In the genomic region with DNA sequence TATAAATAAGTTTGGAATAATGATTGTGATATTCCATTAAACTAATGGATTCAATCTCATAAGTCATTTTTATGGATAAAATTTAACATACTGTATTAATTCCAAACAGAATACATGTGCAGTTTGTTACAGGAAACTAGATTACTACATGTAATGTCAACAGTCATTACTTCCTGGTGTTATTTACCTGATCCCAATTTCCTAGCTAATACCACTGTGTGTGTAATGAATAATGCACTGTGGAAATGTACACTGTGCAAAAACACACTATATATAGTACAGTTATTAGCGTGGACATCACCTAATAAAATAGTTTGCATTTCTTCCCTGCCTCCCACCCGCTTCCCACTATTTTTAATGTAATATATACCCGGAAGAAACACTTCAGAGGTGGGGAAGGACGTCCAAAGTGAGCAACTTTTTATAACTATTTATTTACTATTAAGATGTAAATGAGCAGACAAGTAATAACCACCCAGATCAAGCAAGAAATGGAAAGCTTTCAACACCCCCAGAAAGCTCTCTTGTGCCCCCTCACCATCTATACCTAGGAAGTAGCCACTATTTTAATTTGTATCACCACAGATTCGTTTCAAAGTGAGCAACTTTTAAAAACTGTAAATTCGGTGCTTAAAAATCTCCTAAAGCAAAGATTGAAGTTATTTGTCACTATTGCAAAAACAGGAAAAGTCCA, we compare ENCODE assay signal across 27 cellular contexts.
DNase-seq lines count a peak whose midpoint lies in the region; ATAC-seq, FAIRE-seq and TF ChIP-seq lines count a peak whose summit lies in the region.
"Had no signal": no experiment of that assay in that cellular context is flagged by ENCODE, and none has a peak within 500 bp of the region (broad histone marks: within the 10 kb centered on the region; RNA-seq: fewer than 3 reads in every experiment).

No MANE protein-coding gene starts in this region.

- FAIRE-seq in GM19239 (lab: Jason Lieb, UNC) (peak; percentile 31), urothelium cell line (lab: Jason Lieb, UNC) (no peak)
- FAIRE-seq: HTR-8/SVneo, TTC549 had no signal

- peaks cover 21% of the 10 kb centered on the region for H3K9me3 Mint-ChIP-seq in T-helper 2 cell treated with Interferon-gamma antibody and Interleukin-4, amounts not matched to agents 5 μg/mL and 100 μg/mL, for 36 hours

- DNase-seq in T-helper 2 cell treated with Interferon-gamma antibody and Interleukin-4, amounts not matched to agents 5 μg/mL and 100 μg/mL, for 36 hours (ENCODE audit: low spot score), result no peak
- DNase-seq in T-helper 2 cell (no peak), GM19239 (ENCODE audit: insufficient read length, low spot score) (no peak), foreskin fibroblast (no peak), tibial artery (no peak), urothelium cell line (ENCODE audit: low spot score) (no peak)
- DNase-seq: activated CD4-positive, alpha-beta T cell treated with anti-CD3 and anti-CD28 coated beads, Interleukin-2, amount 10 ng/mL, durations not matched to agents 24 days and 14 days; activated CD8-positive, alpha-beta memory T cell treated with anti-CD3 and anti-CD28 coated beads, Interleukin-2, amount 50 U/mL, for 48 hours; activated gamma-delta T cell; C1 segment of cervical spinal cord; H7; Kasumi-1; kidney glomerular epithelial cell; mammary epithelial cell; NCI-H1048; NCI-H2029; NCI-H226; occipital lobe; stimulated activated CD4-positive, alpha-beta T cell treated with anti-CD3 and anti-CD28 coated beads, Interleukin-12 subunit alpha, Interleukin-12 subunit beta, amount 100 ng/mL, for 4 hours; substantia nigra had no signal

- H3K36me3 Mint-ChIP-seq in T-helper 2 cell treated with Interferon-gamma antibody and Interleukin-4, amounts not matched to agents 5 μg/mL and 100 μg/mL, for 36 hours (ENCODE audit: low read depth), result no peaks in the 10 kb centered on the region

- H3K4me3 Mint-ChIP-seq in T-helper 2 cell treated with Interferon-gamma antibody and Interleukin-4, amounts not matched to agents 5 μg/mL and 100 μg/mL, for 36 hours, result peak overlapping the region; percentile 34
- H3K4me3 Mint-ChIP-seq: activated CD4-positive, alpha-beta T cell treated with anti-CD3 and anti-CD28 coated beads, Interleukin-2, amount 10 ng/mL, durations not matched to agents 24 days and 14 days; central memory CD8-positive, alpha-beta T cell had no signal

- no peaks in the 10 kb centered on the region for H3K27me3 ChIP-seq in tibial artery
- H3K27me3 ChIP-seq: gastroesophageal sphincter had no signal

- intact Hi-C loops in tibial artery (cut with DNase I; ENCODE audit: low total_unique reads), result no loop called here

- H3K9me3 ChIP-seq in tibial artery, result no peaks in the 10 kb centered on the region
- H3K9me3 ChIP-seq: gastroesophageal sphincter had no signal

- TF ChIP-seq CTCF in VCaP (conservative IDR thresholded peaks at IDR 0.05), result no peak
- no peak for TF ChIP-seq CTCF in foreskin fibroblast (IDR thresholded peaks at IDR 0.05; ENCODE audit: low read depth, low read length)
- TF ChIP-seq CTCF in tibial artery (IDR thresholded peaks at IDR 0.05), result no peak

- no peaks in the 10 kb centered on the region for H3K4me1 ChIP-seq in tibial artery
- H3K4me1 ChIP-seq: gastroesophageal sphincter had no signal

- H3K27me3 Mint-ChIP-seq in T-helper 2 cell treated with Interferon-gamma antibody and Interleukin-4, amounts not matched to agents 5 μg/mL and 100 μg/mL, for 36 hours (ENCODE audit: low read depth), result no peaks in the 10 kb centered on the region
- H3K27me3 Mint-ChIP-seq: activated CD4-positive, alpha-beta T cell treated with anti-CD3 and anti-CD28 coated beads, Interleukin-2, amount 10 ng/mL, durations not matched to agents 24 days and 14 days; central memory CD8-positive, alpha-beta T cell had no signal

- H3K4me1 Mint-ChIP-seq in T-helper 2 cell treated with Interferon-gamma antibody and Interleukin-4, amounts not matched to agents 5 μg/mL and 100 μg/mL, for 36 hours (ENCODE audit: low read depth), result no peaks in the 10 kb centered on the region
- H3K4me1 Mint-ChIP-seq: activated CD4-positive, alpha-beta T cell treated with anti-CD3 and anti-CD28 coated beads, Interleukin-2, amount 10 ng/mL, durations not matched to agents 24 days and 14 days; central memory CD8-positive, alpha-beta T cell had no signal

- peak overlapping the region; percentile 59 for H3K27ac ChIP-seq in VCaP
- no peak overlapping the region for H3K27ac ChIP-seq in tibial artery
- H3K27ac ChIP-seq: gastroesophageal sphincter had no signal

- H3K36me3 ChIP-seq in tibial artery, result no peaks in the 10 kb centered on the region
- H3K36me3 ChIP-seq: gastroesophageal sphincter had no signal

- H3K27ac Mint-ChIP-seq in T-helper 2 cell treated with Interferon-gamma antibody and Interleukin-4, amounts not matched to agents 5 μg/mL and 100 μg/mL, for 36 hours, result no peak overlapping the region
- H3K27ac Mint-ChIP-seq: activated CD4-positive, alpha-beta T cell treated with anti-CD3 and anti-CD28 coated beads, Interleukin-2, amount 10 ng/mL, durations not matched to agents 24 days and 14 days had no signal

- H3K4me3 ChIP-seq in foreskin fibroblast (ENCODE audit: low read depth in 1 of 2, low read length in 2 of 2), result peak overlapping the region; percentile 15 to 32
- H3K4me3 ChIP-seq in tibial artery, result peak overlapping the region in 1 of 2 donors; percentile 12

- ATAC-seq in HG03342 (IDR thresholded peaks at IDR 0.05; ENCODE audit: unreplicated experiment), result no peak
- ATAC-seq: esophagus mucosa, gastroesophageal sphincter had no signal
